ENCODE assay signal across 19 cellular contexts in genomic region chr4:156558365-156559025, GRCh38.
DNase-seq lines count a peak whose midpoint lies in the region; ATAC-seq lines count a peak whose summit lies in the region.
"Had no signal": no experiment of that assay in that cellular context is flagged by ENCODE, and none has a peak within 500 bp of the region (broad histone marks: within the 10 kb centered on the region; RNA-seq: fewer than 3 reads in every experiment).

No MANE protein-coding gene starts in this region.

- ATAC-seq in GM18870 (IDR thresholded peaks at IDR 0.05; ENCODE audit: unreplicated experiment), result no peak
- ATAC-seq in HG03159 (IDR thresholded peaks at IDR 0.05; ENCODE audit: unreplicated experiment), result no peak
- ATAC-seq: GM12878, natural killer cell had no signal

- DNase-seq in AG08396 (ENCODE audit: low spot score) (peak; percentile 18), M059J (ENCODE audit: low read depth) (peak; percentile 74), brain pericyte (ENCODE audit: low read depth, low spot score) (peak; percentile 72), posterior vena cava (ENCODE audit: low spot score) (peak; percentile 74), SIG-M5 (lab: John Stamatoyannopoulos, UW) (no peak), globus pallidus (ENCODE audit: low spot score) (no peak)
- DNase-seq: activated CD4-positive, CD25-positive, alpha-beta regulatory T cell treated with anti-CD3 and anti-CD28 coated beads, Interleukin-2, amount 50 U/mL, for 72 hours; brain microvascular endothelial cell; CD4-positive, alpha-beta T cell; hippocampal formation; islet precursor cell; Kasumi-1; natural killer cell; NCI-H1417 treated with DMSO at 0.1 percent for 48 hours; spleen; T1000 had no signal

- intact Hi-C loops in posterior vena cava (cut with DNase I), result no loop called here

Comparison
In these comparisons a context has a peak if more than half of its experiments do, and no peak if none do; other contexts are left out.
1. DNase-seq: peak in AG08396 (single experiment), M059J (single experiment), brain pericyte (single experiment) and posterior vena cava (single experiment); none in SIG-M5 (single experiment) and globus pallidus (single experiment).